ENCODE assay signal across 16 cellular contexts in genomic region chr1:91811363-91812025, GRCh38.
"Had no signal": no experiment of that assay in that cellular context is flagged by ENCODE, and none has a peak within 500 bp of the region (broad histone marks: within the 10 kb centered on the region; RNA-seq: fewer than 3 reads in every experiment).

No MANE protein-coding gene starts in this region.

- H3K27me3 ChIP-seq: cardiac muscle cell, hepatocyte, neural progenitor cell, right atrium auricular region, tibial artery, uterus had no signal

- DNase-seq: activated gamma-delta T cell; amniotic stem cell; foreskin fibroblast; lower lobe of right lung; stimulated activated CD4-positive, alpha-beta T cell treated with anti-CD3 and anti-CD28 coated beads, Interleukin-2, amount 100 ng/mL, for 24 hours; stimulated activated naive CD4-positive, alpha-beta T cell treated with Interleukin-2 at 50 U/mL for 16 hours; substantia nigra; tibial artery; uterus had no signal

- H3K4me3 ChIP-seq: cardiac muscle cell, hepatocyte, lower lobe of right lung, neural progenitor cell, prostate gland, right atrium auricular region, tibial artery, uterus had no signal

- H3K9me3 ChIP-seq: lower lobe of right lung, prostate gland, right atrium auricular region, tibial artery, uterus had no signal

- H3K4me2 ChIP-seq: hepatocyte, neural progenitor cell had no signal

- H3K4me1 ChIP-seq: prostate gland had no signal

- H2AFZ ChIP-seq: hepatocyte, neural progenitor cell had no signal

- H3K27ac ChIP-seq: cardiac muscle cell, hepatocyte, lower lobe of right lung, neural progenitor cell, prostate gland, right atrium auricular region, tibial artery had no signal

- FAIRE-seq: keratinocyte had no signal

- H3K9ac ChIP-seq: neural progenitor cell had no signal

- H3K36me3 ChIP-seq: cardiac muscle cell, lower lobe of right lung, neural progenitor cell, prostate gland, right atrium auricular region, tibial artery, uterus had no signal

- ATAC-seq: activated CD4-positive, CD25-positive, alpha-beta regulatory T cell treated with anti-CD3 and anti-CD28 coated beads, Interleukin-2, amount 50 U/mL, for 24 hours; lower lobe of right lung had no signal
